In genomic region chr22:49856343-49856742, GRCh38 we compare ENCODE assay signal across 19 cellular contexts. TPM values are rescaled to one million over a fixed set of nuclear protein-coding genes. Genes with fewer than 3 reads are reported as not detected.
DNase-seq lines count a peak whose midpoint lies in the region; ATAC-seq, FAIRE-seq and TF ChIP-seq lines count a peak whose summit lies in the region.
"Had no signal": no experiment of that assay in that cellular context is flagged by ENCODE, and none has a peak within 500 bp of the region (broad histone marks: within the 10 kb centered on the region; RNA-seq: fewer than 3 reads in every experiment).

No MANE protein-coding gene starts in this region.

- WGBS in GM12878 (ENCODE audit: insufficient coverage, insufficient replicate concordance, low lambda C conversion rate, missing lambda C conversion rate): 95% methylated on average over 19 of the region's 23 CpGs

- H2AFZ ChIP-seq in GM12878 (ENCODE audit: control insufficient read depth, low read depth, low read length): no peak overlapping the region

- H3K4me3 Mint-ChIP-seq in CD4-positive, alpha-beta T cell: peak overlapping the region; percentile 97
- peak overlapping the region; percentile 95 for H3K4me3 Mint-ChIP-seq in nephron progenitor cell

- peaks cover 8% of the 10 kb centered on the region for H3K4me1 ChIP-seq in GM12878 (ENCODE audit: control insufficient read depth, insufficient read depth, low read length)
- H3K4me1 ChIP-seq: BE2C had no signal

- BruUV-seq in GM12878 (replicated peaks; lab: Mats Ljungman, UMichigan): no TSS peak

- no peak for TF ChIP-seq RAD21 in GM12878 (IDR thresholded peaks at IDR 0.05; ENCODE audit: insufficient read depth, low read depth, low read length)

- no peak for DNase-seq in CD4-positive, alpha-beta T cell
- DNase-seq in HL-60 (ENCODE audit: low read depth in 1 of 2, low spot score in 1 of 2) (no peak), GM12878 (ENCODE audit: low read depth, low spot score) (no peak), nephron progenitor cell (no peak), GM03348 (ENCODE audit: low spot score) (no peak), NCI-H1092 (lab: John Stamatoyannopoulos, UW) (no peak), NOMO-1 (lab: John Stamatoyannopoulos, UW; ENCODE audit: unreplicated experiment in 2 of 2) (no peak)
- DNase-seq: activated CD8-positive, alpha-beta memory T cell treated with anti-CD3 and anti-CD28 coated beads for 24 hours; amniotic stem cell; BE2C; NCI-H1105; NCI-H446; retina; stimulated activated CD4-positive, alpha-beta T cell treated with anti-CD3 and anti-CD28 coated beads, Interleukin-4, amount 100 ng/mL, for 1 hour had no signal

- no peak for TF ChIP-seq EP300 in GM12878 (IDR thresholded peaks at IDR 0.05; ENCODE audit: borderline replicate concordance in 1 of 2, control insufficient read depth in 1 of 2, low read depth in 2 of 2, low read length in 2 of 2)

- H3K4me1 Mint-ChIP-seq in CD4-positive, alpha-beta T cell (ENCODE audit: low read depth): peaks cover 53% of the 10 kb centered on the region
- H3K4me1 Mint-ChIP-seq in nephron progenitor cell: peaks cover 47% of the 10 kb centered on the region

- H3K27me3 ChIP-seq in CD4-positive, alpha-beta T cell (ENCODE audit: control insufficient read depth, insufficient read depth, low read length): no peaks in the 10 kb centered on the region
- H3K27me3 ChIP-seq in HL-60 (ENCODE audit: insufficient read depth, poor library complexity, severe bottlenecking) (no peaks in the 10 kb centered on the region), GM12878 (replicated peaks in 1 of 2; ENCODE audit: control insufficient read depth in 2 of 2, insufficient read depth in 2 of 2, low read length in 1 of 2) (no peaks in the 10 kb centered on the region)
- H3K27me3 ChIP-seq: BE2C, Peyer's patch had no signal

- RAD21 ChIA-PET in GM12878 (lab: Charles Lee; ENCODE audit: unreplicated experiment): interaction anchor here (0.8 to 1.6 kb wide), 3 partner anchors 17 to 35 kb away, joined by 3 to 8 read pairs (median 4); no protein-coding TSS in a partner anchor

- H4K20me1 ChIP-seq in GM12878 (ENCODE audit: control insufficient read depth, insufficient read depth): peaks cover 3% of the 10 kb centered on the region; the same call in 1 of the 2 replicates

- POLR2A ChIA-PET in CD4-positive, alpha-beta T cell (lab: Charles Lee): interaction anchor here (1.2 to 2.5 kb wide), 4 partner anchors 12 to 42 kb away, joined by 3 to 12 read pairs (median 7); no protein-coding TSS in a partner anchor
- POLR2A ChIA-PET in GM12878 (lab: Charles Lee): interaction anchor here (1.0 to 2.8 kb wide), 2 partner anchors 24 to 59 kb away, joined by 3 to 13 read pairs; no protein-coding TSS in a partner anchor

- FAIRE-seq in GM12878 (lab: Jason Lieb, UNC): no peak
- FAIRE-seq: G401.6, HTR-8/SVneo had no signal

- intact Hi-C loops in CD4-positive, alpha-beta T cell (cut with DNase I, micrococcal nuclease): loop anchor here in 1 of 2 experiments (10.0 kb wide), 1 partner anchor 52 kb away; no protein-coding TSS in a partner anchor
- intact Hi-C loops in GM12878 (cut with micrococcal nuclease; ENCODE audit: unreplicated experiment): no loop called here

- H3K4me3 ChIP-seq in HL-60 (replicated peaks; ENCODE audit: insufficient read depth, low read length): no peak overlapping the region
- H3K4me3 ChIP-seq in GM12878: peak overlapping the region; percentile 97

- H3K9ac ChIP-seq in GM12878 (ENCODE audit: control insufficient read depth, insufficient read depth, low read length): peak overlapping the region; percentile 20; the same call in 1 of the 2 replicates

- ATAC-seq in CD4-positive, alpha-beta T cell (ENCODE audit: poor library complexity): no peak
- ATAC-seq in GM12878: no peak
- ATAC-seq in HG02571 (IDR thresholded peaks at IDR 0.05; ENCODE audit: unreplicated experiment): no peak
- ATAC-seq: stimulated activated memory B cell treated with anti-CD40 and anti-IgM and Interleukin-4, amounts not matched to agents 10 μg/mL and 1 μg/mL and 100 μg/mL, for 72 hours had no signal

- no peak overlapping the region for H3K27ac ChIP-seq in CD4-positive, alpha-beta T cell (ENCODE audit: low read depth, low read length)
- peak overlapping the region; percentile 85 for H3K27ac ChIP-seq in HL-60 (replicated peaks)
- no peak overlapping the region for H3K27ac ChIP-seq in GM12878 (ENCODE audit: control insufficient read depth, insufficient read depth)

- H3K9me3 Mint-ChIP-seq in CD4-positive, alpha-beta T cell: no peaks in the 10 kb centered on the region
- no peaks in the 10 kb centered on the region for H3K9me3 Mint-ChIP-seq in nephron progenitor cell
- H3K9me3 Mint-ChIP-seq: stimulated activated memory B cell treated with anti-CD40 and anti-IgM and Interleukin-4, amounts not matched to agents 10 μg/mL and 1 μg/mL and 100 μg/mL, for 72 hours had no signal

- peaks cover 10% of the 10 kb centered on the region for H3K36me3 Mint-ChIP-seq in CD4-positive, alpha-beta T cell (ENCODE audit: low read depth)
- peaks cover 20% of the 10 kb centered on the region for H3K36me3 Mint-ChIP-seq in nephron progenitor cell (ENCODE audit: low read depth)
- H3K36me3 Mint-ChIP-seq: stimulated activated memory B cell treated with anti-CD40 and anti-IgM and Interleukin-4, amounts not matched to agents 10 μg/mL and 1 μg/mL and 100 μg/mL, for 72 hours had no signal

- TF ChIP-seq CTCF in CD4-positive, alpha-beta T cell (IDR thresholded peaks at IDR 0.05): no peak
- TF ChIP-seq CTCF in HL-60 (IDR thresholded peaks at IDR 0.05; ENCODE audit: insufficient read depth, low read length): no peak
- TF ChIP-seq CTCF in GM12878 (IDR thresholded peaks at IDR 0.05 in 2 of 3, conservative IDR thresholded peaks at IDR 0.05 in 1 of 3; ENCODE audit: control insufficient read depth in 2 of 3, extremely low read depth in 1 of 3, insufficient read depth in 1 of 3, low read depth in 3 of 3, low read length in 3 of 3): no peak
- TF ChIP-seq CTCF in nephron progenitor cell (IDR thresholded peaks at IDR 0.05): no peak

- in situ Hi-C loops in GM12878 (cut with MboI): no loop called here

- peaks cover 63% of the 10 kb centered on the region for H3K79me2 ChIP-seq in GM12878 (ENCODE audit: control insufficient read depth, insufficient read depth, low read length)

- no peaks in the 10 kb centered on the region for H3K9me3 ChIP-seq in CD4-positive, alpha-beta T cell (ENCODE audit: control insufficient read depth, low read length)
- H3K9me3 ChIP-seq in GM12878 (replicated peaks; ENCODE audit: control insufficient read depth, insufficient read depth, low read length): no peaks in the 10 kb centered on the region
- H3K9me3 ChIP-seq: BE2C, Peyer's patch had no signal

- no peaks in the 10 kb centered on the region for H3K27me3 Mint-ChIP-seq in CD4-positive, alpha-beta T cell
- H3K27me3 Mint-ChIP-seq in nephron progenitor cell (ENCODE audit: low read depth, poor library complexity): peaks cover 22% of the 10 kb centered on the region

- peak overlapping the region; percentile 64 for H3K4me2 ChIP-seq in GM12878 (ENCODE audit: control insufficient read depth, insufficient read depth)

- no peak for TF ChIP-seq POLR2A in GM12878 (IDR thresholded peaks at IDR 0.05; ENCODE audit: low read depth, low read length)

- peaks cover 0 to 6% of the 10 kb centered on the region in 2 experiments; a peak in 2 of 4 replicates for H3K36me3 ChIP-seq in GM12878 (ENCODE audit: control insufficient read depth in 2 of 2, insufficient read depth in 2 of 2, low read length in 1 of 2)
- H3K36me3 ChIP-seq: Peyer's patch had no signal

- CTCF ChIA-PET in CD4-positive, alpha-beta T cell (lab: Charles Lee): interaction anchor here (1.4 kb wide), 1 partner anchor 87 kb away, joined by 3 read pairs; no protein-coding TSS in a partner anchor
- CTCF ChIA-PET in GM12878 (lab: Yijun Ruan, JAX): interaction anchor here (0.9 to 1.6 kb wide), 3 partner anchors 25 to 174 kb away, joined by 3 to 5 read pairs (median 4); no protein-coding TSS in a partner anchor

- SMC1A ChIA-PET in GM12878 (lab: Charles Lee; ENCODE audit: uncharacterized antibody, unreplicated experiment): interaction anchor here (0.6 to 3.0 kb wide), 4 partner anchors 24 to 69 kb away, joined by 3 to 22 read pairs (median 5); no protein-coding TSS in a partner anchor

- H3K27ac Mint-ChIP-seq in CD4-positive, alpha-beta T cell: no peak overlapping the region
- no peak overlapping the region for H3K27ac Mint-ChIP-seq in nephron progenitor cell
- H3K27ac Mint-ChIP-seq: stimulated activated memory B cell treated with anti-CD40 and anti-IgM and Interleukin-4, amounts not matched to agents 10 μg/mL and 1 μg/mL and 100 μg/mL, for 72 hours had no signal

RNA-seq across cellular contexts. Expression of gene ZBED4, which starts 2.7 kb away (rescaled TPM):
- 10 to 100 TPM; 14.8 to 15.0 TPM for total RNA-seq in CD4-positive, alpha-beta T cell
- total RNA-seq in GM12878 (2013; cell fraction: nucleolus; rRNA removed): 28.5 and 31.8 TPM in 2 replicates
- total RNA-seq in GM12878 (2014; rRNA removed): 14.1 and 14.7 TPM in 2 replicates
- total RNA-seq in GM12878 (2014; rRNA removed; fragmentation: Illumina TruSeq; extraction: Trizol): 9.0 and 9.9 TPM in 2 replicates
- total RNA-seq in GM12878 (2021): 21.2 and 21.6 TPM in 2 replicates
- 7.8 TPM for polyA plus RNA-seq in GM12878 (2011; ENCODE audit: low read depth)
- 3.9 and 6.1 TPM in 2 replicates for polyA plus RNA-seq in GM12878 (2011; rRNA removed)
- 6.0 and 8.5 TPM in 2 replicates for polyA plus RNA-seq in GM12878 (2011; cell fraction: cytosol; rRNA removed)
- polyA plus RNA-seq in GM12878 (2011; cell fraction: nucleus; rRNA removed): 10.7 and 13.5 TPM in 2 replicates
- 11.6 and 11.8 TPM in 2 replicates for polyA plus RNA-seq in GM12878 (2012)
- polyA plus RNA-seq in GM12878 (2014; fragmentation: Illumina TruSeq; extraction: Trizol): 10.6 and 14.9 TPM in 2 replicates
- 1 to 10 TPM; 2.3 to 2.7 TPM for polyA plus RNA-seq in GM12878 (2014; fragmentation: Nextera tagmentation; extraction: Ambion mirVana)
- 10.6 and 11.0 TPM in 2 replicates for polyA plus RNA-seq in GM12878 (2014; rRNA removed)
- 10 to 100 TPM; 14.9 to 16.8 TPM for polyA plus RNA-seq in GM12878 (2016; fragmentation: Nextera tagmentation; extraction: Ambion mirVana)
- polyA minus RNA-seq in GM12878 (2011; rRNA and poly(A)+ RNA removed): 8.4 and 11.6 TPM in 2 replicates
- 7.1 and 7.4 TPM in 2 replicates for polyA minus RNA-seq in GM12878 (2011; cell fraction: cytosol; rRNA and poly(A)+ RNA removed)
- polyA minus RNA-seq in GM12878 (2011; cell fraction: nucleus; rRNA and poly(A)+ RNA removed): 4.6 and 9.8 TPM in 2 replicates

RNA-seq across cellular contexts. Expression of gene BRD1, which starts 28.7 kb away (rescaled TPM):
- total RNA-seq in CD4-positive, alpha-beta T cell: 100 to 1,000 TPM; 129 to 130 TPM
- 53.3 and 67.3 TPM in 2 replicates for total RNA-seq in GM12878 (2013; cell fraction: nucleolus; rRNA removed)
- 15.2 and 16.4 TPM in 2 replicates for total RNA-seq in GM12878 (2014; rRNA removed)
- 11.7 and 12.3 TPM in 2 replicates for total RNA-seq in GM12878 (2014; rRNA removed; fragmentation: Illumina TruSeq; extraction: Trizol)
- 26.4 and 26.9 TPM in 2 replicates for total RNA-seq in GM12878 (2021)
- polyA plus RNA-seq in GM12878 (2011; ENCODE audit: low read depth): 6.0 TPM
- polyA plus RNA-seq in GM12878 (2011; rRNA removed): 4.1 and 4.8 TPM in 2 replicates
- polyA plus RNA-seq in GM12878 (2011; cell fraction: cytosol; rRNA removed): 5.0 TPM in 2 replicates
- 30.6 and 48.0 TPM in 2 replicates for polyA plus RNA-seq in GM12878 (2011; cell fraction: nucleus; rRNA removed)
- polyA plus RNA-seq in GM12878 (2012): 13.8 and 14.2 TPM in 2 replicates
- polyA plus RNA-seq in GM12878 (2014; fragmentation: Illumina TruSeq; extraction: Trizol): 4.2 and 9.4 TPM in 2 replicates
- polyA plus RNA-seq in GM12878 (2014; fragmentation: Nextera tagmentation; extraction: Ambion mirVana): 1 to 10 TPM in 1 of 2 experiments, under 1 TPM in 1; 0.90 to 2.1 TPM
- polyA plus RNA-seq in GM12878 (2014; rRNA removed): 17.9 and 19.0 TPM in 2 replicates
- polyA plus RNA-seq in GM12878 (2016; fragmentation: Nextera tagmentation; extraction: Ambion mirVana): 1 to 10 TPM; 2.9 to 3.2 TPM
- polyA minus RNA-seq in GM12878 (2011; rRNA and poly(A)+ RNA removed): 7.3 and 10.7 TPM in 2 replicates
- 5.3 and 5.6 TPM in 2 replicates for polyA minus RNA-seq in GM12878 (2011; cell fraction: cytosol; rRNA and poly(A)+ RNA removed)
- 14.0 and 24.9 TPM in 2 replicates for polyA minus RNA-seq in GM12878 (2011; cell fraction: nucleus; rRNA and poly(A)+ RNA removed)
